Comparison of ENCODE assay signal across 8 cellular contexts in genomic region chr11:21817677-21818076, GRCh38.
"Had no signal": no experiment of that assay in that cellular context is flagged by ENCODE, and none has a peak within 500 bp of the region (broad histone marks: within the 10 kb centered on the region; RNA-seq: fewer than 3 reads in every experiment).

No MANE protein-coding gene starts in this region.

- H3K9me3 ChIP-seq: HAP-1 had no signal

- H3K9ac ChIP-seq: GM23248 had no signal

- DNase-seq: GM23248, GOT3, HFFc6, IMR-90, KG1 had no signal

- H3K27ac ChIP-seq: GM23248 had no signal

- H3K4me3 ChIP-seq: GM23248, HAP-1, K562 had no signal

- H2AFZ ChIP-seq: GM23248 had no signal

- ATAC-seq: HCT116, K562 had no signal

- H3K36me3 ChIP-seq: HAP-1 had no signal
